Comparison of ENCODE assay signal across 1 cellular context in the genomic region with DNA sequence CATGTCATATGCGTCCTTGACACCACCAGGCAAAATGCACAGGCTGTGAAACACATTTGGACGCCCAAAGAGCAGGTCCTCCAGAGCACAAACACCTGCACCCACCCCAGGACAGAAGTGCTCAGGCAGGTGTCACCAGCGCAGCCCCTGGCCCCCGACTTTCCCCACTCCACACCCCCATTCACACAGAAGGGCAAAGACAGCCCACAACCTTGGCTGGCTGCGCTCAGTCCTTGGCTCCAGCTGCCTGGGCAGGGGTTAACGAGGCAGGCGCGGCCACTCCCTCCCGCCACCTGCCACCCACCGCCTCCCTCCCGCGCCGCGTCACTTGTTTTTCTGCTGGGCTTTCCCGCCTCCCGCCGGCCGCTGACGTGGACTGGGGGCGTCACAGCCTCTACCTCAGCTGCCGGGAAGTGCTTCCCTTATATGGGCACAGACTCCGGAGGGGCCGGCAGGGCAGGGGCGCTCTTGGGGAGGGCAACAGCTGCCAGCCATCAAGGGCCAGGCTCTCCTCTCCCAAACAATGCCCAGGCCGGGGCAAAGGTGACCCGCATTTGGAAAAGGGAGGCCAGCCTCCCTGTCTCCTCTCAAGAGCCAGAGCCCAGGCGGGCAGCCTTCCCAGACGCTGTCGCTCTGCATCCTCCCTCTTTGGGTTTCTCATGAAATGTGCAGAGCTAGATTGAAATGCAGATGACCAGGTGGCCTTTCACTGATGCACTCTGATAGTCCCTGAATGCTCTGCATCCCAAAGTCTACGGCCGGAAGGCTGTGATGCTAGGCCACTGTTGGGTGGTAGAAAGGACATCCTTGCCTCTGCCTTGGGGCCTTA.
TF ChIP-seq lines count a peak whose summit lies in the region.

No MANE protein-coding gene starts in this region.

TF ChIP-seq in GM12878, 131 proteins besides CTCF, POLR2A, EP300 and RAD21 (continued from another document and continues in another):
- TF ChIP-seq, protein P1, sequence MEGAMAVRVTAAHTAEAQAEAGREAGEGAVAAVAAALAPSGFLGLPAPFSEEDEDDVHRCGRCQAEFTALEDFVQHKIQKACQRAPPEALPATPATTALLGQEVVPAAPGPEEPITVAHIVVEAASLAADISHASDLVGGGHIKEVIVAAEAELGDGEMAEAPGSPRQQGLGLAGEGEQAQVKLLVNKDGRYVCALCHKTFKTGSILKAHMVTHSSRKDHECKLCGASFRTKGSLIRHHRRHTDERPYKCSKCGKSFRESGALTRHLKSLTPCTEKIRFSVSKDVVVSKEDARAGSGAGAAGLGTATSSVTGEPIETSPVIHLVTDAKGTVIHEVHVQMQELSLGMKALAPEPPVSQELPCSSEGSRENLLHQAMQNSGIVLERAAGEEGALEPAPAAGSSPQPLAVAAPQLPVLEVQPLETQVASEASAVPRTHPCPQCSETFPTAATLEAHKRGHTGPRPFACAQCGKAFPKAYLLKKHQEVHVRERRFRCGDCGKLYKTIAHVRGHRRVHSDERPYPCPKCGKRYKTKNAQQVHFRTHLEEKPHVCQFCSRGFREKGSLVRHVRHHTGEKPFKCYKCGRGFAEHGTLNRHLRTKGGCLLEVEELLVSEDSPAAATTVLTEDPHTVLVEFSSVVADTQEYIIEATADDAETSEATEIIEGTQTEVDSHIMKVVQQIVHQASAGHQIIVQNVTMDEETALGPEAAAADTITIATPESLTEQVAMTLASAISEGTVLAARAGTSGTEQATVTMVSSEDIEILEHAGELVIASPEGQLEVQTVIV (IDR thresholded peaks at IDR 0.05; ENCODE audit: borderline replicate concordance, partially characterized antibody), result no peak
- peak; percentile 69; the same call in 1 of the 2 replicates for TF ChIP-seq SMARCA5 (IDR thresholded peaks at IDR 0.05)
- TF ChIP-seq, protein P2, sequence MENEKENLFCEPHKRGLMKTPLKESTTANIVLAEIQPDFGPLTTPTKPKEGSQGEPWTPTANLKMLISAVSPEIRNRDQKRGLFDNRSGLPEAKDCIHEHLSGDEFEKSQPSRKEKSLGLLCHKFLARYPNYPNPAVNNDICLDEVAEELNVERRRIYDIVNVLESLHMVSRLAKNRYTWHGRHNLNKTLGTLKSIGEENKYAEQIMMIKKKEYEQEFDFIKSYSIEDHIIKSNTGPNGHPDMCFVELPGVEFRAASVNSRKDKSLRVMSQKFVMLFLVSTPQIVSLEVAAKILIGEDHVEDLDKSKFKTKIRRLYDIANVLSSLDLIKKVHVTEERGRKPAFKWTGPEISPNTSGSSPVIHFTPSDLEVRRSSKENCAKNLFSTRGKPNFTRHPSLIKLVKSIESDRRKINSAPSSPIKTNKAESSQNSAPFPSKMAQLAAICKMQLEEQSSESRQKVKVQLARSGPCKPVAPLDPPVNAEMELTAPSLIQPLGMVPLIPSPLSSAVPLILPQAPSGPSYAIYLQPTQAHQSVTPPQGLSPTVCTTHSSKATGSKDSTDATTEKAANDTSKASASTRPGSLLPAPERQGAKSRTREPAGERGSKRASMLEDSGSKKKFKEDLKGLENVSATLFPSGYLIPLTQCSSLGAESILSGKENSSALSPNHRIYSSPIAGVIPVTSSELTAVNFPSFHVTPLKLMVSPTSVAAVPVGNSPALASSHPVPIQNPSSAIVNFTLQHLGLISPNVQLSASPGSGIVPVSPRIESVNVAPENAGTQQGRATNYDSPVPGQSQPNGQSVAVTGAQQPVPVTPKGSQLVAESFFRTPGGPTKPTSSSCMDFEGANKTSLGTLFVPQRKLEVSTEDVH (IDR thresholded peaks at IDR 0.05; ENCODE audit: low read depth, partially characterized antibody), result peak; percentile 82
- no peak for TF ChIP-seq KDM1A (IDR thresholded peaks at IDR 0.05; ENCODE audit: borderline replicate concordance)
- peak; percentile 46 for TF ChIP-seq BCL3 (IDR thresholded peaks at IDR 0.05; ENCODE audit: borderline replicate concordance, insufficient read depth, low read depth, low read length, poor library complexity, severe bottlenecking)
- TF ChIP-seq ATF2 (IDR thresholded peaks at IDR 0.05; ENCODE audit: low read length), result no peak
- TF ChIP-seq EGR1 (IDR thresholded peaks at IDR 0.05; ENCODE audit: borderline replicate concordance in 1 of 2, low read depth in 2 of 2, low read length in 2 of 2), result peak in 1 of 2 experiments; percentile 70; a peak in 2 of 3 replicates
- peak; percentile 92 for TF ChIP-seq SMAD5 (IDR thresholded peaks at IDR 0.05; ENCODE audit: low read depth)
- TF ChIP-seq, protein P3, sequence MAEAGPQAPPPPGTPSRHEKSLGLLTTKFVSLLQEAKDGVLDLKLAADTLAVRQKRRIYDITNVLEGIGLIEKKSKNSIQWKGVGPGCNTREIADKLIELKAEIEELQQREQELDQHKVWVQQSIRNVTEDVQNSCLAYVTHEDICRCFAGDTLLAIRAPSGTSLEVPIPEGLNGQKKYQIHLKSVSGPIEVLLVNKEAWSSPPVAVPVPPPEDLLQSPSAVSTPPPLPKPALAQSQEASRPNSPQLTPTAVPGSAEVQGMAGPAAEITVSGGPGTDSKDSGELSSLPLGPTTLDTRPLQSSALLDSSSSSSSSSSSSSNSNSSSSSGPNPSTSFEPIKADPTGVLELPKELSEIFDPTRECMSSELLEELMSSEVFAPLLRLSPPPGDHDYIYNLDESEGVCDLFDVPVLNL (IDR thresholded peaks at IDR 0.05; ENCODE audit: low read depth, low read length), result peak; percentile 86
- no peak; the same call in 1 of the 2 replicates for TF ChIP-seq DPF2 (IDR thresholded peaks at IDR 0.05)
- TF ChIP-seq SMAD1 (IDR thresholded peaks at IDR 0.05; ENCODE audit: low read depth, partially characterized antibody), result peak; percentile 82
- no peak for TF ChIP-seq ZZZ3 (IDR thresholded peaks at IDR 0.05; ENCODE audit: control insufficient read depth, insufficient read length, low read depth)
- TF ChIP-seq ELK1 (IDR thresholded peaks at IDR 0.05; ENCODE audit: low read depth, low read length), result peak; percentile 100
- TF ChIP-seq STAT3 (IDR thresholded peaks at IDR 0.05; ENCODE audit: low read depth, low read length), result no peak
- TF ChIP-seq CEBPZ (IDR thresholded peaks at IDR 0.05; ENCODE audit: low read depth, low read length), result no peak
- no peak for TF ChIP-seq RBBP5 (conservative IDR thresholded peaks at IDR 0.05)
- TF ChIP-seq TARDBP (IDR thresholded peaks at IDR 0.05; ENCODE audit: borderline replicate concordance), result peak; percentile 39; the same call in 1 of the 2 replicates
- no peak for TF ChIP-seq CBX5 (IDR thresholded peaks at IDR 0.05; ENCODE audit: low read depth)
- TF ChIP-seq NFYA (IDR thresholded peaks at IDR 0.05; ENCODE audit: borderline replicate concordance, low read depth, low read length), result no peak
- TF ChIP-seq BHLHE40 (IDR thresholded peaks at IDR 0.05; ENCODE audit: borderline replicate concordance in 1 of 2, low read depth in 2 of 2, low read length in 1 of 2), result peak in 1 of 2 experiments; percentile 78; a peak in 3 of 4 replicates
- TF ChIP-seq CHD2 (IDR thresholded peaks at IDR 0.05; ENCODE audit: borderline replicate concordance, low read depth, low read length), result peak; percentile 64; the same call in 1 of the 2 replicates
- peak; percentile 85; the same call in 1 of the 2 replicates for TF ChIP-seq TCF12 (IDR thresholded peaks at IDR 0.05; ENCODE audit: low read depth, low read length)
- TF ChIP-seq HDAC6 (IDR thresholded peaks at IDR 0.05; ENCODE audit: unreplicated experiment), result peak; percentile 34
- no peak; the same call in 1 of the 2 replicates for TF ChIP-seq TAF1 (IDR thresholded peaks at IDR 0.05; ENCODE audit: borderline replicate concordance, low read depth, low read length)
- TF ChIP-seq SRF (IDR thresholded peaks at IDR 0.05; ENCODE audit: low read depth in 2 of 2, low read length in 2 of 2), result peak; percentile 100
- peak; percentile 82 for TF ChIP-seq POU2F2 (IDR thresholded peaks at IDR 0.05; ENCODE audit: borderline replicate concordance, low read depth, low read length)
- TF ChIP-seq NBN (IDR thresholded peaks at IDR 0.05), result no peak
- TF ChIP-seq HDGF (IDR thresholded peaks at IDR 0.05), result peak; percentile 95
- no peak for TF ChIP-seq SUZ12 (IDR thresholded peaks at IDR 0.05; ENCODE audit: unreplicated experiment)
- peak; percentile 32; the same call in 1 of the 2 replicates for TF ChIP-seq LARP7 (IDR thresholded peaks at IDR 0.05)
- TF ChIP-seq MLLT1 (IDR thresholded peaks at IDR 0.05), result peak; percentile 87
- no peak for TF ChIP-seq CEBPB (IDR thresholded peaks at IDR 0.05; ENCODE audit: borderline replicate concordance in 1 of 2, low read depth in 2 of 2, low read length in 2 of 2)
- TF ChIP-seq, protein P4, sequence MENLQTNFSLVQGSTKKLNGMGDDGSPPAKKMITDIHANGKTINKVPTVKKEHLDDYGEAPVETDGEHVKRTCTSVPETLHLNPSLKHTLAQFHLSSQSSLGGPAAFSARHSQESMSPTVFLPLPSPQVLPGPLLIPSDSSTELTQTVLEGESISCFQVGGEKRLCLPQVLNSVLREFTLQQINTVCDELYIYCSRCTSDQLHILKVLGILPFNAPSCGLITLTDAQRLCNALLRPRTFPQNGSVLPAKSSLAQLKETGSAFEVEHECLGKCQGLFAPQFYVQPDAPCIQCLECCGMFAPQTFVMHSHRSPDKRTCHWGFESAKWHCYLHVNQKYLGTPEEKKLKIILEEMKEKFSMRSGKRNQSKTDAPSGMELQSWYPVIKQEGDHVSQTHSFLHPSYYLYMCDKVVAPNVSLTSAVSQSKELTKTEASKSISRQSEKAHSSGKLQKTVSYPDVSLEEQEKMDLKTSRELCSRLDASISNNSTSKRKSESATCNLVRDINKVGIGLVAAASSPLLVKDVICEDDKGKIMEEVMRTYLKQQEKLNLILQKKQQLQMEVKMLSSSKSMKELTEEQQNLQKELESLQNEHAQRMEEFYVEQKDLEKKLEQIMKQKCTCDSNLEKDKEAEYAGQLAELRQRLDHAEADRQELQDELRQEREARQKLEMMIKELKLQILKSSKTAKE (IDR thresholded peaks at IDR 0.05; ENCODE audit: low read depth, poor library complexity, severe bottlenecking), result no peak
- TF ChIP-seq, protein P5, sequence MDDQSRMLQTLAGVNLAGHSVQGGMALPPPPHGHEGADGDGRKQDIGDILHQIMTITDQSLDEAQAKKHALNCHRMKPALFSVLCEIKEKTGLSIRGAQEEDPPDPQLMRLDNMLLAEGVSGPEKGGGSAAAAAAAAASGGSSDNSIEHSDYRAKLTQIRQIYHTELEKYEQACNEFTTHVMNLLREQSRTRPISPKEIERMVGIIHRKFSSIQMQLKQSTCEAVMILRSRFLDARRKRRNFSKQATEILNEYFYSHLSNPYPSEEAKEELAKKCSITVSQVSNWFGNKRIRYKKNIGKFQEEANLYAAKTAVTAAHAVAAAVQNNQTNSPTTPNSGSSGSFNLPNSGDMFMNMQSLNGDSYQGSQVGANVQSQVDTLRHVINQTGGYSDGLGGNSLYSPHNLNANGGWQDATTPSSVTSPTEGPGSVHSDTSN (IDR thresholded peaks at IDR 0.05; ENCODE audit: insufficient replicate concordance, low read depth, low read length), result no peak
